ENCODE assay signal across 23 cellular contexts in the genomic region with DNA sequence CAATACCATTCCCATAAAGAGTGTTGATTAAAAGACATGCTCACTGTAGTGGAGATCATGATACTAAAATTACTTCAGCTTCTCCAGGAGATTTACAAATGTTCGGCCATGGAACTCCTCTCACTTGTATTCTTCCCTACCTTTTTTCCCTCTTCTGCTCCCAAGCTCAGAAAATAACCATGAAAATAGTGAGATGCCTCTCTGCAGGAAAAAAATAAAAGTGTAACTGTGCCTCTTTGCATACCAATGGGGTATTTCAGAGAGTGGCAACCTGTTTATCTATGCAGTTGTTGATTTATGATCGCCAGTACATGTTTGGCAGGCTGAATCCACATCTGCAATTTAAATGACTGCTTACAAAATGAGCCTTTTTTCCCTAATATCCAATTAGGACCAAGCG.
"Had no signal": no experiment of that assay in that cellular context is flagged by ENCODE, and none has a peak within 500 bp of the region (broad histone marks: within the 10 kb centered on the region; RNA-seq: fewer than 3 reads in every experiment).

No MANE protein-coding gene starts in this region.

- H3K36me3 ChIP-seq: left lung, upper lobe of right lung had no signal

- H3K4me3 ChIP-seq: body of pancreas, hepatocyte, left lung, mucosa of descending colon, smooth muscle cell, upper lobe of right lung had no signal

- H3K4me1 ChIP-seq: body of pancreas, left lung, parathyroid adenoma, upper lobe of right lung had no signal

- ATAC-seq: activated CD4-positive, alpha-beta T cell treated with anti-CD3 and anti-CD28 coated beads for 36 hours; activated naive CD8-positive, alpha-beta T cell treated with anti-CD3 and anti-CD28 coated beads, Interleukin-2, amount 50 U/mL, for 24 hours; activated T-cell treated with anti-CD3 and anti-CD28 coated beads, Interleukin-2, amount 50 U/mL, for 72 hours; body of pancreas; left lung; mucosa of descending colon; stimulated activated naive B cell treated with anti-CD40 and anti-IgM and Interleukin-4, amounts not matched to agents 10 μg/mL and 1 μg/mL and 100 μg/mL, for 72 hours had no signal

- H3K27ac ChIP-seq: body of pancreas, hepatocyte, left lung, parathyroid adenoma, upper lobe of right lung had no signal

- H3K27me3 ChIP-seq: body of pancreas, hepatocyte, left lung, upper lobe of right lung had no signal

- H3K9me3 ChIP-seq: body of pancreas, mucosa of descending colon, upper lobe of right lung had no signal

- DNase-seq: activated CD4-positive, alpha-beta T cell treated with anti-CD3 and anti-CD28 coated beads for 36 hours; activated CD4-positive, alpha-beta T cell treated with anti-CD3 and anti-CD28 coated beads, Interleukin-2, amount 50 U/mL, for 48 hours; activated effector memory CD4-positive, alpha-beta T cell treated with Interleukin-2 at 50 U/mL for 16 hours; activated naive CD4-positive, alpha-beta T cell treated with anti-CD3 and anti-CD28 coated beads, Interleukin-2, amount 50 U/mL, for 16 hours; activated naive CD8-positive, alpha-beta T cell treated with anti-CD3 and anti-CD28 coated beads, Interleukin-2, amount 50 U/mL, for 24 hours; activated T-cell treated with anti-CD3 and anti-CD28 coated beads, Interleukin-2, amount 50 U/mL, for 72 hours; body of pancreas; effector CD8-positive, alpha-beta T cell; erythroblast; foreskin melanocyte; glutamatergic neuron; immature natural killer cell; kidney glomerular epithelial cell; left lung; mucosa of descending colon; stimulated activated CD4-positive, alpha-beta T cell treated with anti-CD3 and anti-CD28 coated beads, Interleukin-2, amount 100 ng/mL, for 48 hours; stimulated activated CD8-positive, alpha-beta memory T cell treated with anti-CD3 and anti-CD28 coated beads, Interleukin-4, amount 100 ng/mL, for 48 hours; stimulated activated naive B cell treated with anti-CD40 and anti-IgM and Interleukin-4, amounts not matched to agents 10 μg/mL and 1 μg/mL and 100 μg/mL, for 72 hours; T-helper 1 cell; upper lobe of right lung had no signal
